Comparison of ENCODE assay signal across 27 cellular contexts in genomic region chr4:94653984-94654609, GRCh38.
A peak's percentile ranks its signal among the peaks of the same experiment; 100 is the strongest.
DNase-seq lines count a peak whose midpoint lies in the region; ATAC-seq and TF ChIP-seq lines count a peak whose summit lies in the region.
"Had no signal": no experiment of that assay in that cellular context is flagged by ENCODE, and none has a peak within 500 bp of the region (broad histone marks: within the 10 kb centered on the region; RNA-seq: fewer than 3 reads in every experiment).

No MANE protein-coding gene starts in this region.

- H3K36me3 Mint-ChIP-seq in mesothelial cell of epicardium (peaks cover 7% of the 10 kb centered on the region), type B pancreatic cell (peaks cover 21% of the 10 kb centered on the region)

- CTCF ChIA-PET in HEK293T (lab: Yijun Ruan, JAX): no interaction called here

- intact Hi-C loops in tibial artery (cut with DNase I; ENCODE audit: low total_unique reads): no loop called here

- peak; percentile 18 for DNase-seq in HEK293T (ENCODE audit: extremely low spot score)
- DNase-seq in caudate nucleus (lab: John Stamatoyannopoulos, UW): peak in 2 of 61 donors; percentile 12 to 34
- no peak for DNase-seq in mesothelial cell of epicardium (ENCODE audit: low spot score in 2 of 2, unreplicated experiment in 2 of 2)
- DNase-seq in type B pancreatic cell (ENCODE audit: extremely low spot score, unreplicated experiment): no peak
- no peak for DNase-seq in tibial artery
- no peak for DNase-seq in cerebellum (ENCODE audit: low spot score)
- DNase-seq: activated CD4-positive, alpha-beta T cell treated with anti-CD3 and anti-CD28 coated beads, Interleukin-2, amount 10 ng/mL, durations not matched to agents 7 days and 5 days; activated effector memory CD4-positive, alpha-beta T cell treated with anti-CD3 and anti-CD28 coated beads, Interleukin-2, amount 50 U/mL, for 16 hours; activated T-cell treated with anti-CD3 and anti-CD28 coated beads, Interleukin-2, amount 50 U/mL, for 1 hour; Caco-2; DMS53; glutamatergic neuron; HCEC 1CT; IMR-90; mesenchymal stem cell; MV-4-11; NCI-H146; NCI-H82; SJCRH30; stimulated activated CD4-positive, alpha-beta T cell treated with anti-CD3 and anti-CD28 coated beads, Interleukin-4, amount 100 ng/mL, for 4 hours; T1000; transverse colon had no signal

- peaks cover 0 to 59% (median 21%) of the 10 kb centered on the region in 4 donors for H3K4me1 ChIP-seq in tibial artery
- H3K4me1 ChIP-seq: SJCRH30 had no signal

- peaks cover 24 to 31% (median 30%) of the 10 kb centered on the region in 3 donors for H3K36me3 ChIP-seq in tibial artery
- H3K36me3 ChIP-seq: SJCRH30 had no signal

- peak overlapping the region; percentile 5 for H3K27ac ChIP-seq in caudate nucleus (ENCODE audit: low read depth, low read length)
- peak overlapping the region in 1 of 2 donors; percentile 16 for H3K27ac ChIP-seq in tibial artery
- H3K27ac ChIP-seq: neutrophil, SJCRH30, transverse colon had no signal

- H3K27ac Mint-ChIP-seq in mesothelial cell of epicardium: peak overlapping the region; percentile 51
- H3K27ac Mint-ChIP-seq in type B pancreatic cell: peak overlapping the region; percentile 17
- H3K27ac Mint-ChIP-seq: activated CD4-positive, alpha-beta T cell treated with anti-CD3 and anti-CD28 coated beads, Interleukin-2, amount 10 ng/mL, durations not matched to agents 7 days and 5 days; CD14-positive monocyte had no signal

- TF ChIP-seq CTCF in mesothelial cell of epicardium (IDR thresholded peaks at IDR 0.05; ENCODE audit: unreplicated experiment) (no peak), type B pancreatic cell (conservative IDR thresholded peaks at IDR 0.05) (no peak), tibial artery (IDR thresholded peaks at IDR 0.05) (no peak)

- H3K4me1 Mint-ChIP-seq in mesothelial cell of epicardium (peaks cover 57% of the 10 kb centered on the region), type B pancreatic cell (ENCODE audit: unreplicated experiment) (peaks cover 15% of the 10 kb centered on the region)
- H3K4me1 Mint-ChIP-seq: activated CD4-positive, alpha-beta T cell treated with anti-CD3 and anti-CD28 coated beads, Interleukin-2, amount 10 ng/mL, durations not matched to agents 7 days and 5 days; WTC11 had no signal

- POLR2A ChIA-PET in HEK293T (lab: Yijun Ruan, JAX): no interaction called here

- H3K27me3 Mint-ChIP-seq in mesothelial cell of epicardium (ENCODE audit: low read depth): no peaks in the 10 kb centered on the region
- H3K27me3 Mint-ChIP-seq in type B pancreatic cell: no peaks in the 10 kb centered on the region
- H3K27me3 Mint-ChIP-seq: activated CD4-positive, alpha-beta T cell treated with anti-CD3 and anti-CD28 coated beads, Interleukin-2, amount 10 ng/mL, durations not matched to agents 7 days and 5 days had no signal

- ATAC-seq in HG02571 (IDR thresholded peaks at IDR 0.05; ENCODE audit: unreplicated experiment): no peak
- ATAC-seq: left lobe of liver, WTC11 had no signal

- H3K9me3 Mint-ChIP-seq in mesothelial cell of epicardium: no peaks in the 10 kb centered on the region
- no peaks in the 10 kb centered on the region for H3K9me3 Mint-ChIP-seq in type B pancreatic cell
- H3K9me3 Mint-ChIP-seq: activated CD4-positive, alpha-beta T cell treated with anti-CD3 and anti-CD28 coated beads, Interleukin-2, amount 10 ng/mL, durations not matched to agents 7 days and 5 days; WTC11 had no signal

- no peaks in the 10 kb centered on the region for H3K9me3 ChIP-seq in tibial artery
- H3K9me3 ChIP-seq: Caco-2, neutrophil, transverse colon had no signal

- H3K4me3 Mint-ChIP-seq in mesothelial cell of epicardium (no peak overlapping the region), type B pancreatic cell (no peak overlapping the region)
- H3K4me3 Mint-ChIP-seq: activated CD4-positive, alpha-beta T cell treated with anti-CD3 and anti-CD28 coated beads, Interleukin-2, amount 10 ng/mL, durations not matched to agents 7 days and 5 days; CD14-positive monocyte; WTC11 had no signal

- no peaks in the 10 kb centered on the region for H3K27me3 ChIP-seq in tibial artery
- H3K27me3 ChIP-seq: neutrophil, SJCRH30, transverse colon had no signal

- H3K4me3 ChIP-seq in tibial artery: no peak overlapping the region
- H3K4me3 ChIP-seq: SJCRH30, transverse colon had no signal

TF ChIP-seq in HEK293T, 16 proteins besides CTCF, POLR2A, EP300 and RAD21:
- peak; percentile 39; the same call in 1 of the 2 replicates for TF ChIP-seq CTBP1 (IDR thresholded peaks at IDR 0.05; ENCODE audit: borderline replicate concordance)
- no peak for TF ChIP-seq FOXM1 (IDR thresholded peaks at IDR 0.05; ENCODE audit: borderline replicate concordance)
- TF ChIP-seq FOXA1 (IDR thresholded peaks at IDR 0.05): no peak
- TF ChIP-seq PKNOX1 (IDR thresholded peaks at IDR 0.05): peak; percentile 75
